In the genomic region with DNA sequence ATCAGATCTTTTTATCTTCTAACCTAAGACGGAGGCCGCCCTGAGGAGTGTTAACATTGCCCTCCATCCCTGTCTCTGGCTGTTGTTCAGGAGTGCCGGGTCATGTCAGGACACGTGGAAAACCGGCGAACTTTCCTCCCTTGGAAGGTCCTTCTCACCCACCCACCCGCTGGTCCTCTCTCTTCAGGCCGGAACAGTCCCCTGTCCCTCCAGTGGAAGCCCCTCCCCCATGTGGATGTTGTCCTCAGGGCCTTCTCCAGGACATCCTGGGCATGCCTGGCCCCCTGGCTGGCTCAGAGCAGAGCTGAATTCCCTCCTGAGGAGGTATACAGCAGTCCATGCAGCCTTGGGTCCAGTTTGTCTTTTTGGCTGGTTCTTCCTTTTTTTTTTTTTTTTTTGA, we compare ENCODE assay signal across 1 cellular context.
TF ChIP-seq lines count a peak whose summit lies in the region.

No MANE protein-coding gene starts in this region.

TF ChIP-seq in GM12878, 131 proteins besides CTCF, POLR2A, EP300 and RAD21:
- TF ChIP-seq CHD4 (IDR thresholded peaks at IDR 0.05) (no peak), MXI1 (IDR thresholded peaks at IDR 0.05; ENCODE audit: low read depth, low read length) (no peak), ZNF384 (IDR thresholded peaks at IDR 0.05; ENCODE audit: borderline replicate concordance, low read depth, low read length) (0 out of 2 replicates have a peak, but pooled peaks have one; percentile 13), FOXM1 (IDR thresholded peaks at IDR 0.05; ENCODE audit: low read depth, low read length) (no peak)
- TF ChIP-seq, protein P1, sequence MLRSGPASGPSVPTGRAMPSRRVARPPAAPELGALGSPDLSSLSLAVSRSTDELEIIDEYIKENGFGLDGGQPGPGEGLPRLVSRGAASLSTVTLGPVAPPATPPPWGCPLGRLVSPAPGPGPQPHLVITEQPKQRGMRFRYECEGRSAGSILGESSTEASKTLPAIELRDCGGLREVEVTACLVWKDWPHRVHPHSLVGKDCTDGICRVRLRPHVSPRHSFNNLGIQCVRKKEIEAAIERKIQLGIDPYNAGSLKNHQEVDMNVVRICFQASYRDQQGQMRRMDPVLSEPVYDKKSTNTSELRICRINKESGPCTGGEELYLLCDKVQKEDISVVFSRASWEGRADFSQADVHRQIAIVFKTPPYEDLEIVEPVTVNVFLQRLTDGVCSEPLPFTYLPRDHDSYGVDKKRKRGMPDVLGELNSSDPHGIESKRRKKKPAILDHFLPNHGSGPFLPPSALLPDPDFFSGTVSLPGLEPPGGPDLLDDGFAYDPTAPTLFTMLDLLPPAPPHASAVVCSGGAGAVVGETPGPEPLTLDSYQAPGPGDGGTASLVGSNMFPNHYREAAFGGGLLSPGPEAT (IDR thresholded peaks at IDR 0.05; ENCODE audit: low read depth) = no peak
